In the genomic region with DNA sequence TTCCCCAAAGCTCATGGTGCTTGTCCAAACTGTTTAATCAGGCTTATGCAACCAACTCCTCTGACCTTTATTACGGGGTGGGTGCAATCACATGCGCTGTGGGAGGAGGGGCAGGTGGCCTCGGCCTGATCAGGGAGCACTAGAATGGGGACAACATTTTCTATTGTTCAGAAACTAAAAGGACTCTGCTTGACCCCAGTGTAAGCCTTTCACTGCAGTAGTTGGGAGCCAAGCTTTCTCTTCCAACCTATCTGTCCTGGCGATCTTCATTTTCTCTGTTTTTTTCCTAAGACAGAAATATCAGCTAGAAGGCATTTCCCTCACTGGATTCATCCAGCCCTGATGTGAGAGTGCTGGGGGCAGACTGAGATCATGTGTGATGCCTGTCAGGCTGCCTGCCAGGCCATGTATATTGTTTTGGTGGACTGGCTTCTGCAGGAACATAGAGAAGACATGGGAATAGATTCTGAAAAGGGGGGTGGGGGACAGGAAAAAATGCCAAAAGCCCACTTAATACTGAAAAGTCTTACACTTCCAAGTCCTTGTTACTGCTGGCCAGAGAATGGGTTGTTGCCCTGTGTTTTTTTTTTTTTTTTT, we compare ENCODE assay signal across 11 cellular contexts.
DNase-seq lines count a peak whose midpoint lies in the region; ATAC-seq and TF ChIP-seq lines count a peak whose summit lies in the region.
"Had no signal": no experiment of that assay in that cellular context is flagged by ENCODE, and none has a peak within 500 bp of the region (broad histone marks: within the 10 kb centered on the region; RNA-seq: fewer than 3 reads in every experiment).

No MANE protein-coding gene starts in this region.

- BruUV-seq in Panc1 (replicated peaks; lab: Mats Ljungman, UMichigan) = no TSS peak

- ATAC-seq in Panc1 (peak; percentile 89), omental fat pad (ENCODE audit: low FRiP score) (peak; percentile 89), HG02623 (IDR thresholded peaks at IDR 0.05; ENCODE audit: unreplicated experiment) (no peak), GM19395 (IDR thresholded peaks at IDR 0.05; ENCODE audit: unreplicated experiment) (no peak)

- TF ChIP-seq CTCF in Panc1 (IDR thresholded peaks at IDR 0.05) (no peak), fibroblast of mammary gland (conservative IDR thresholded peaks at IDR 0.05; ENCODE audit: control insufficient read depth, insufficient read depth, low read depth, low read length) (no peak), omental fat pad (IDR thresholded peaks at IDR 0.05) (no peak)

- no peaks in the 10 kb centered on the region for H3K27me3 ChIP-seq in Panc1 (ENCODE audit: control insufficient read depth, insufficient read depth, low read length)
- H3K27me3 ChIP-seq: MG63 had no signal

- DNase-seq in AG08396 (ENCODE audit: low spot score) = peak; percentile 40
- DNase-seq in Panc1 (ENCODE audit: low read depth, low spot score) = no peak
- DNase-seq in fibroblast of mammary gland (ENCODE audit: low read depth) = peak; percentile 72
- peak; percentile 49 for DNase-seq in omental fat pad (ENCODE audit: low spot score)
- no peak for DNase-seq in activated effector memory CD4-positive, alpha-beta T cell treated with anti-CD3 and anti-CD28 coated beads, Interleukin-2, amount 50 U/mL, for 16 hours
- DNase-seq in HUDEP-2 (lab: John Stamatoyannopoulos, UW; ENCODE audit: unreplicated experiment in 76 of 76) = no peak
- DNase-seq: activated CD4-positive, alpha-beta memory T cell treated with anti-CD3 and anti-CD28 coated beads for 36 hours; MG63 had no signal

- POLR2A ChIA-PET in Panc1 (lab: Charles Lee) = no interaction called here

- H3K36me3 ChIP-seq in Panc1 (ENCODE audit: control insufficient read depth, insufficient read depth, low read length) = no peaks in the 10 kb centered on the region
- H3K36me3 ChIP-seq: MG63 had no signal

- H3K4me1 ChIP-seq in Panc1 (ENCODE audit: control insufficient read depth, insufficient read depth, low read length) = peaks cover 50% of the 10 kb centered on the region

- peak overlapping the region in 1 of 2 experiments; percentile 2; a peak in 1 of 4 replicates for H3K4me3 ChIP-seq in Panc1 (ENCODE audit: low read depth in 2 of 2, low read length in 2 of 2)
- no peak overlapping the region for H3K4me3 ChIP-seq in fibroblast of mammary gland (ENCODE audit: control insufficient read depth, low read depth, low read length)
- H3K4me3 ChIP-seq: MG63 had no signal

- in situ Hi-C loops in Panc1 (cut with HindIII; ENCODE audit: low pct_unique_long_range_greater_than_20kb, low sequenced_read_pairs) = no loop called here

- CTCF ChIA-PET in Panc1 (lab: Charles Lee) = no interaction called here

- peak overlapping the region; percentile 80 for H3K27ac ChIP-seq in Panc1 (ENCODE audit: low read length)
- H3K27ac ChIP-seq: C4-2B had no signal

- intact Hi-C loops in Panc1 (cut with micrococcal nuclease; ENCODE audit: unreplicated experiment) = loop anchor here (10.0 kb wide), 2 partner anchors 501 to 561 kb away; no protein-coding TSS in a partner anchor

- no peaks in the 10 kb centered on the region for H3K9me3 ChIP-seq in Panc1 (ENCODE audit: control insufficient read depth, insufficient read depth, low read depth, low read length)
- H3K9me3 ChIP-seq: MG63 had no signal

Comparison
In these comparisons a context has a peak if more than half of its experiments do, and no peak if none do; other contexts are left out.
1. DNase-seq: peak in AG08396 (single experiment), fibroblast of mammary gland (single experiment) and omental fat pad (single experiment); none in Panc1 (single experiment), activated effector memory CD4-positive, alpha-beta T cell treated with anti-CD3 and anti-CD28 coated beads, Interleukin-2, amount 50 U/mL, for 16 hours (single experiment) and HUDEP-2 (0 of 76).
2. ATAC-seq: peak in Panc1 (single experiment) and omental fat pad (single experiment); none in HG02623 (single experiment) and GM19395 (single experiment).